In the genomic region with DNA sequence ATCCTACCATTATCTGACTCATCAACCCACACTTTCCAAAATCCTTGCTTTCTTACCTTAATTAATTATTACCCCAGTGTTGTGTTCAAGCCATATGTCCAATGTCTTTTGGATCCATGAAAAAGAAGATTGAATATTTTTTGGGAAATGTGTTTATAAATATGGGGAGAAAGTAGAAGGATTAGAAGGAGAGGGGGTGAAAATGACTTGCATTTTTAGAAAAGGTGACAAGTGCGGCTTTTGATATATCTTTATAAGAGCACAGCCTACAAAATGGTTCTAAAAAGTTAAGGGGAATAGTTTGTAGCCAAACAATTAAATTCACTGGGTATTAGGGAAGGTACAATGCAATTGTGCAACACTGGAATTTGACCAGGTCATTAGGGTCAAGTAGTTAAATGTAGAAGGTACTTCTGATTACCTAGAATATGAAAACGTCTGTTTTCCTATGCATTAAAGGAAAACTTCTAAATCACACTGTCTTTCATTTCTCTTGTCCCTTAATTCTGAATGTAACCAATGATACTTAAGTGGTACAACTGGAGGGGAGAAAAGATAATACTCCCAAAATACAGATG, we compare ENCODE assay signal across 16 cellular contexts. TPM values are rescaled to one million over a fixed set of nuclear protein-coding genes. Genes with fewer than 3 reads are reported as not detected.
A peak's percentile ranks its signal among the peaks of the same experiment; 100 is the strongest.
DNase-seq lines count a peak whose midpoint lies in the region; ATAC-seq, FAIRE-seq and TF ChIP-seq lines count a peak whose summit lies in the region.
"Had no signal": no experiment of that assay in that cellular context is flagged by ENCODE, and none has a peak within 500 bp of the region (broad histone marks: within the 10 kb centered on the region; RNA-seq: fewer than 3 reads in every experiment).

No MANE protein-coding gene starts in this region.

- CTCF ChIA-PET in Calu3 (lab: Charles Lee), result interaction anchor here (1.2 kb wide), 1 partner anchor 49 kb away, joined by 3 read pairs; no protein-coding TSS in a partner anchor

- no peak for FAIRE-seq in frontal cortex (lab: Jason Lieb, UNC)

- H3K27me3 Mint-ChIP-seq in Calu3 (ENCODE audit: unreplicated experiment), result no peaks in the 10 kb centered on the region
- H3K27me3 Mint-ChIP-seq in activated T-helper 17 cell treated with anti-CD3 and anti-CD28 coated beads, Interleukin-2, amount 50 U/mL, for 72 hours, result no peaks in the 10 kb centered on the region
- H3K27me3 Mint-ChIP-seq in T-helper 17 cell, result no peaks in the 10 kb centered on the region

- no peak overlapping the region for H3K27ac ChIP-seq in left lung
- H3K27ac ChIP-seq: C4-2B had no signal

- no TSS peak for BruUV-seq in Calu3 (replicated peaks; lab: Mats Ljungman, UMichigan)

- peaks cover 42% of the 10 kb centered on the region for H3K4me1 Mint-ChIP-seq in Calu3 (ENCODE audit: low read depth, unreplicated experiment)
- peaks cover 32% of the 10 kb centered on the region for H3K4me1 Mint-ChIP-seq in activated T-helper 17 cell treated with anti-CD3 and anti-CD28 coated beads, Interleukin-2, amount 50 U/mL, for 72 hours
- H3K4me1 Mint-ChIP-seq in T-helper 17 cell, result peaks cover 26% of the 10 kb centered on the region

- ATAC-seq in GM21381 (IDR thresholded peaks at IDR 0.05; ENCODE audit: unreplicated experiment) (peak; percentile 2), left lung (peak; percentile 47), T-helper 17 cell (no peak)
- ATAC-seq in activated T-helper 17 cell treated with anti-CD3 and anti-CD28 coated beads, Interleukin-2, amount 50 U/mL, for 72 hours (replicated peaks), result no peak
- ATAC-seq: left colon had no signal

- intact Hi-C loops in Calu3 (cut with micrococcal nuclease; ENCODE audit: unreplicated experiment) (no loop called here), left lung (cut with DNase I) (no loop called here)

- H3K4me3 ChIP-seq in left lung, result no peak overlapping the region

- H3K36me3 ChIP-seq in left lung, result no peaks in the 10 kb centered on the region

- H3K36me3 Mint-ChIP-seq in Calu3 (ENCODE audit: insufficient read depth, unreplicated experiment) (no peaks in the 10 kb centered on the region), T-helper 17 cell (ENCODE audit: low read depth) (peaks cover 2% of the 10 kb centered on the region)
- H3K36me3 Mint-ChIP-seq in activated T-helper 17 cell treated with anti-CD3 and anti-CD28 coated beads, Interleukin-2, amount 50 U/mL, for 72 hours (ENCODE audit: low read depth), result no peaks in the 10 kb centered on the region

- TF ChIP-seq CTCF in Calu3 (IDR thresholded peaks at IDR 0.05; ENCODE audit: unreplicated experiment) (no peak), left lung (IDR thresholded peaks at IDR 0.05) (no peak)

- no peaks in the 10 kb centered on the region for H3K9me3 ChIP-seq in left lung
- H3K9me3 ChIP-seq in T-helper 17 cell (ENCODE audit: control insufficient read depth, low read length, poor library complexity, severe bottlenecking), result no peaks in the 10 kb centered on the region

- peaks cover 0 to 47% of the 10 kb centered on the region in 2 donors for H3K4me1 ChIP-seq in left lung

- DNase-seq in Calu3, result no peak
- no peak for DNase-seq in left lung
- DNase-seq in stimulated activated naive CD4-positive, alpha-beta T cell (lab: John Stamatoyannopoulos, UW), result no peak
- DNase-seq in frontal cortex (ENCODE audit: low spot score in 2 of 2), result no peak
- no peak for DNase-seq in T-helper 17 cell
- DNase-seq: activated CD4-positive, CD25-positive, alpha-beta regulatory T cell; activated effector memory CD4-positive, alpha-beta T cell treated with anti-CD3 and anti-CD28 coated beads, Interleukin-2, amount 50 U/mL, for 16 hours; caudate nucleus; hippocampal formation; left colon; NCI-H1048; nephron progenitor cell; substantia nigra had no signal

- H3K4me3 Mint-ChIP-seq in Calu3 (ENCODE audit: low read depth, unreplicated experiment) (peak overlapping the region; percentile 28), T-helper 17 cell (no peak overlapping the region)
- peak overlapping the region; percentile 73 for H3K4me3 Mint-ChIP-seq in activated T-helper 17 cell treated with anti-CD3 and anti-CD28 coated beads, Interleukin-2, amount 50 U/mL, for 72 hours
- H3K4me3 Mint-ChIP-seq: nephron progenitor cell had no signal

- H3K27ac Mint-ChIP-seq in Calu3 (ENCODE audit: unreplicated experiment) (peak overlapping the region; percentile 48), T-helper 17 cell (no peak overlapping the region)
- H3K27ac Mint-ChIP-seq in activated T-helper 17 cell treated with anti-CD3 and anti-CD28 coated beads, Interleukin-2, amount 50 U/mL, for 72 hours, result peak overlapping the region; percentile 87
- H3K27ac Mint-ChIP-seq: nephron progenitor cell had no signal

- H3K9me3 Mint-ChIP-seq in Calu3 (ENCODE audit: low read depth, unreplicated experiment), result no peaks in the 10 kb centered on the region
- no peaks in the 10 kb centered on the region for H3K9me3 Mint-ChIP-seq in activated T-helper 17 cell treated with anti-CD3 and anti-CD28 coated beads, Interleukin-2, amount 50 U/mL, for 72 hours

- no peaks in the 10 kb centered on the region for H3K27me3 ChIP-seq in left lung

RNA-seq across cellular contexts. Expression of a gene that starts 44.4 kb away (rescaled TPM):
- total RNA-seq in Calu3 (2022) (19.2 and 19.4 TPM in 2 replicates), left lung (10 to 100 TPM; 17.9 to 18.4 TPM), frontal cortex (3.7 TPM), T-helper 17 cell (10 to 100 TPM; 26.4 to 31.1 TPM)
- 10 to 100 TPM; 11.5 to 30.7 TPM for total RNA-seq in activated T-helper 17 cell treated with anti-CD3 and anti-CD28 coated beads, Interleukin-2, amount 50 U/mL, for 72 hours

Comparison
In these comparisons a context has a peak if more than half of its experiments do, and no peak if none do; other contexts are left out.
1. ATAC-seq: peak in GM21381 (single experiment) and left lung (single experiment); none in activated T-helper 17 cell treated with anti-CD3 and anti-CD28 coated beads, Interleukin-2, amount 50 U/mL, for 72 hours (single experiment) and T-helper 17 cell (single experiment).